In the genomic region with DNA sequence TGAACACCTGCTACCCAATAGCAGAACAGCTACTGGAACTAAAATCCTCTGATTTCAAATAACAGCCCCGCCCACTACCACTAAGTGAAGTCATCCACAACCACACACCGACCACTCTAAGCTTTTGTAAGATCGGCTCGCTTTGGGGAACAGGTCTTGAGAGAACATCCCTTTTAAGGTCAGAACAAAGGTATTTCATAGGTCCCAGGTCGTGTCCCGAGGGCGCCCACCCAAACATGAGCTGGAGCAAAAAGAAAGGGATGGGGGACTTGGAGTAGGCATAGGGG, we compare ENCODE assay signal across 8 cellular contexts.
DNase-seq lines count a peak whose midpoint lies in the region; ATAC-seq and TF ChIP-seq lines count a peak whose summit lies in the region.

No MANE protein-coding gene starts in this region.

- DNase-seq in AG10803 (ENCODE audit: low read depth) (peak; percentile 54), SK-N-MC (ENCODE audit: low read depth, low spot score) (no peak), astrocyte of the cerebellum (ENCODE audit: low read depth) (peak; percentile 27), GM19238 (ENCODE audit: insufficient read length, low spot score) (no peak)
- DNase-seq in stimulated activated CD4-positive, alpha-beta T cell treated with anti-CD3 and anti-CD28 coated beads, Interleukin-12 subunit alpha, Interleukin-12 subunit beta, amount 100 ng/mL, for 48 hours (ENCODE audit: low read depth in 2 of 3, low spot score in 1 of 3), result peak; percentile 29 to 52 (median 30)

- H3K4me3 ChIP-seq in AG10803 (ENCODE audit: low read length) (peak overlapping the region; percentile 93), SK-N-MC (peak overlapping the region; percentile 93), astrocyte of the cerebellum (ENCODE audit: low read depth, low read length) (peak overlapping the region; percentile 69), iPS-15b (ENCODE audit: low read depth, low read length) (peak overlapping the region; percentile 91)

- H3K36me3 ChIP-seq in SK-N-MC (ENCODE audit: insufficient read depth, low read length), result peaks cover 21% of the 10 kb centered on the region
- H3K36me3 ChIP-seq in iPS-15b (ENCODE audit: control insufficient read depth, insufficient read depth, low read length), result no peaks in the 10 kb centered on the region

- H3K9me3 ChIP-seq in SK-N-MC (ENCODE audit: low read depth, low read length), result no peaks in the 10 kb centered on the region
- H3K9me3 ChIP-seq in iPS-15b (ENCODE audit: control insufficient read depth, insufficient read depth, low read length), result no peaks in the 10 kb centered on the region

- TF ChIP-seq CTCF in AG10803 (conservative IDR thresholded peaks at IDR 0.05; ENCODE audit: low read length) (no peak), astrocyte of the cerebellum (IDR thresholded peaks at IDR 0.05; ENCODE audit: low read depth, low read length, missing control alignments) (no peak)

- peak; percentile 24 for ATAC-seq in GM18909 (IDR thresholded peaks at IDR 0.05; ENCODE audit: poor library complexity, unreplicated experiment)
- ATAC-seq in HG03342 (IDR thresholded peaks at IDR 0.05; ENCODE audit: unreplicated experiment), result peak; percentile 25

- peak overlapping the region; percentile 97 for H3K9ac ChIP-seq in SK-N-MC (ENCODE audit: insufficient read length)
- peak overlapping the region; percentile 92 for H3K9ac ChIP-seq in iPS-15b (ENCODE audit: low read depth, low read length)

- H3K27me3 ChIP-seq in iPS-15b (ENCODE audit: control insufficient read depth, insufficient read depth, low read length), result no peaks in the 10 kb centered on the region

- H3K4me1 ChIP-seq in iPS-15b (ENCODE audit: control insufficient read depth, insufficient read depth, low read length), result no peaks in the 10 kb centered on the region

- in situ Hi-C loops in astrocyte of the cerebellum (cut with HindIII; ENCODE audit: low sequenced_read_pairs), result no loop called here

- peak overlapping the region; percentile 93 for H3K27ac ChIP-seq in SK-N-MC

Comparison
In these comparisons a context has a peak if more than half of its experiments do, and no peak if none do; other contexts are left out.
1. DNase-seq: peak in AG10803 (single experiment), astrocyte of the cerebellum (single experiment) and stimulated activated CD4-positive, alpha-beta T cell treated with anti-CD3 and anti-CD28 coated beads, Interleukin-12 subunit alpha, Interleukin-12 subunit beta, amount 100 ng/mL, for 48 hours (3 of 3); none in SK-N-MC (single experiment) and GM19238 (single experiment).
2. Peak in every context shown above with its lines, with median percentiles within 50 percentile points of each other: H3K4me3 ChIP-seq.